Comparison of ENCODE assay signal across 16 cellular contexts in genomic region chr1:22888320-22889075, GRCh38.
DNase-seq lines count a peak whose midpoint lies in the region; ATAC-seq, FAIRE-seq and TF ChIP-seq lines count a peak whose summit lies in the region.
"Had no signal": no experiment of that assay in that cellular context is flagged by ENCODE, and none has a peak within 500 bp of the region (broad histone marks: within the 10 kb centered on the region; RNA-seq: fewer than 3 reads in every experiment).

No MANE protein-coding gene starts in this region.

- POLR2A ChIA-PET in K562 (lab: Yijun Ruan, JAX): interaction anchor here (1.2 to 1.3 kb wide), 2 partner anchors 13 to 24 kb away, joined by 4 to 6 read pairs; no protein-coding TSS in a partner anchor
- POLR2A ChIA-PET in CD4-positive, alpha-beta memory T cell (lab: Charles Lee; ENCODE audit: partially characterized antibody): no interaction called here

- TF ChIP-seq CTCF in HFFc6 (IDR thresholded peaks at IDR 0.05) (no peak), K562 (IDR thresholded peaks at IDR 0.05 in 2 of 3, conservative IDR thresholded peaks at IDR 0.05 in 1 of 3; ENCODE audit: insufficient read depth in 2 of 3, low read depth in 1 of 3, low read length in 3 of 3) (no peak), fibroblast of villous mesenchyme (IDR thresholded peaks at IDR 0.05; ENCODE audit: insufficient read depth, low read depth, low read length) (no peak)

- H3K36me3 Mint-ChIP-seq in HFFc6 (ENCODE audit: low read depth): peaks cover 8% of the 10 kb centered on the region; the same call in 1 of the 2 replicates
- no peaks in the 10 kb centered on the region for H3K36me3 Mint-ChIP-seq in CD4-positive, alpha-beta memory T cell
- H3K36me3 Mint-ChIP-seq: activated naive CD4-positive, alpha-beta T cell treated with anti-CD3 and anti-CD28 coated beads, Interleukin-2, amount 10 ng/mL, durations not matched to agents 7 days and 5 days had no signal

- 5% methylated on average over 8 of the region's 8 CpGs for WGBS in K562 (ENCODE audit: insufficient coverage, low coverage, missing lambda C conversion rate)

- H3K9me3 Mint-ChIP-seq in HFFc6: no peaks in the 10 kb centered on the region
- no peaks in the 10 kb centered on the region for H3K9me3 Mint-ChIP-seq in CD4-positive, alpha-beta memory T cell
- H3K9me3 Mint-ChIP-seq: activated CD4-positive, alpha-beta T cell treated with anti-CD3 and anti-CD28 coated beads, Interleukin-2, amount 10 ng/mL, durations not matched to agents 7 days and 5 days; activated naive CD4-positive, alpha-beta T cell treated with anti-CD3 and anti-CD28 coated beads, Interleukin-2, amount 10 ng/mL, durations not matched to agents 7 days and 5 days had no signal

- H3K4me3 Mint-ChIP-seq in HFFc6: no peak overlapping the region
- H3K4me3 Mint-ChIP-seq in CD4-positive, alpha-beta memory T cell: no peak overlapping the region
- H3K4me3 Mint-ChIP-seq: activated CD4-positive, alpha-beta T cell treated with anti-CD3 and anti-CD28 coated beads, Interleukin-2, amount 10 ng/mL, durations not matched to agents 7 days and 5 days; activated naive CD4-positive, alpha-beta T cell treated with anti-CD3 and anti-CD28 coated beads, Interleukin-2, amount 10 ng/mL, durations not matched to agents 7 days and 5 days had no signal

- H3K79me2 ChIP-seq in ACC112 (ENCODE audit: control insufficient read depth, insufficient read depth, low read length, unreplicated experiment): no peaks in the 10 kb centered on the region
- H3K79me2 ChIP-seq in K562 (ENCODE audit: control insufficient read depth, insufficient read depth, low read length): no peaks in the 10 kb centered on the region

- no peak for FAIRE-seq in K562 (lab: Jason Lieb, UNC)
- FAIRE-seq: TTC549 had no signal

- no TSS peak for BruUV-seq in K562 (replicated peaks; lab: Mats Ljungman, UMichigan)

- H3K27me3 Mint-ChIP-seq in HFFc6 (ENCODE audit: insufficient read depth): peaks cover 3% of the 10 kb centered on the region
- H3K27me3 Mint-ChIP-seq in CD4-positive, alpha-beta memory T cell: peaks cover 0 to 2% of the 10 kb centered on the region in 2 donors

- no peak for TF ChIP-seq EP300 in K562 (IDR thresholded peaks at IDR 0.05; ENCODE audit: low read length)

- TF ChIP-seq POLR2A in K562 (conservative IDR thresholded peaks at IDR 0.05): no peak

- no peak overlapping the region for H3K4me3 ChIP-seq in ACC112 (ENCODE audit: low read depth, low read length)
- H3K4me3 ChIP-seq in K562: no peak overlapping the region
- H3K4me3 ChIP-seq in fibroblast of villous mesenchyme (ENCODE audit: low read depth, low read length): no peak overlapping the region
- no peak overlapping the region for H3K4me3 ChIP-seq in CD4-positive, alpha-beta memory T cell (ENCODE audit: low read length in 2 of 2)
- H3K4me3 ChIP-seq: lung, suprapubic skin had no signal

- DNase-seq in HFFc6: no peak
- no peak for DNase-seq in K562 (ENCODE audit: extremely low read depth in 1 of 4, low spot score in 3 of 4)
- peak; percentile 61 for DNase-seq in fibroblast of villous mesenchyme (ENCODE audit: low read depth)
- no peak for DNase-seq in OCI-M1 (lab: John Stamatoyannopoulos, UW)
- DNase-seq in NCI-H524 treated with DMSO at 0.1 percent for 48 hours (lab: John Stamatoyannopoulos, UW): no peak
- DNase-seq in CD4-positive, alpha-beta memory T cell: no peak
- no peak for DNase-seq in NCI-H2227 (lab: John Stamatoyannopoulos, UW; ENCODE audit: unreplicated experiment)
- DNase-seq: activated naive CD4-positive, alpha-beta T cell treated with anti-CD3 and anti-CD28 coated beads, Interleukin-2, amount 10 ng/mL, durations not matched to agents 7 days and 5 days; central memory CD4-positive, alpha-beta T cell; NCI-H510A; stimulated activated CD4-positive, alpha-beta T cell treated with anti-CD3 and anti-CD28 coated beads, Interleukin-2, amount 100 ng/mL, for 24 hours had no signal

- in situ Hi-C loops in K562 (cut with MboI): no loop called here

- H3K27me3 ChIP-seq in ACC112 (ENCODE audit: insufficient read depth, low read length): no peaks in the 10 kb centered on the region
- H3K27me3 ChIP-seq in K562 (ENCODE audit: control insufficient read depth in 2 of 2, insufficient read depth in 2 of 2, low read length in 2 of 2): peaks cover 15 to 41% of the 10 kb centered on the region in 2 experiments; a peak in 4 of 5 replicates
- H3K27me3 ChIP-seq in CD4-positive, alpha-beta memory T cell (ENCODE audit: insufficient read depth, low read length): no peaks in the 10 kb centered on the region
- H3K27me3 ChIP-seq: suprapubic skin had no signal

- H3K27ac ChIP-seq in ACC112 (ENCODE audit: low read depth, low read length) (peak overlapping the region; percentile 43; the same call in 1 of the 2 replicates), K562 (ENCODE audit: extremely low read depth, low read depth, low read length) (no peak overlapping the region)
- no peak overlapping the region for H3K27ac ChIP-seq in CD4-positive, alpha-beta memory T cell (ENCODE audit: low read depth, low read length)
- H3K27ac ChIP-seq: suprapubic skin had no signal

- TF ChIP-seq RAD21 in K562 (CRISPR knock-in tag; conservative IDR thresholded peaks at IDR 0.05 in 1 of 2, IDR thresholded peaks at IDR 0.05 in 1 of 2): no peak

- H2AFZ ChIP-seq in ACC112 (ENCODE audit: low read length, unreplicated experiment) (no peak overlapping the region), K562 (ENCODE audit: low read depth, low read length) (no peak overlapping the region)

- no peak overlapping the region for H3K9ac ChIP-seq in K562 (ENCODE audit: insufficient read depth in 1 of 2, low read depth in 2 of 2, low read length in 2 of 2)

- H3K4me1 ChIP-seq in ACC112 (ENCODE audit: control insufficient read depth, insufficient read depth, low read length, unreplicated experiment) (peaks cover 8% of the 10 kb centered on the region), K562 (replicated peaks in 1 of 2; ENCODE audit: control insufficient read depth in 2 of 2, insufficient read depth in 2 of 2, low read length in 2 of 2) (0 out of 5 replicates have a peak, but pooled peaks cover 0 to 5% of the 10 kb centered on the region in 2 experiments)
- peaks cover 10% of the 10 kb centered on the region for H3K4me1 ChIP-seq in CD4-positive, alpha-beta memory T cell (ENCODE audit: insufficient read depth, low read length)
- H3K4me1 ChIP-seq: suprapubic skin had no signal

- H3K9me3 ChIP-seq in K562 (replicated peaks; ENCODE audit: control insufficient read depth, insufficient read depth, low read depth, low read length): no peaks in the 10 kb centered on the region
- H3K9me3 ChIP-seq in CD4-positive, alpha-beta memory T cell (ENCODE audit: control insufficient read depth in 1 of 2, low read length in 2 of 2): no peaks in the 10 kb centered on the region
- H3K9me3 ChIP-seq: suprapubic skin had no signal

- CTCF ChIA-PET in K562 (lab: Yijun Ruan, JAX; ENCODE audit: low intra/inter-chr PET ratio): no interaction called here
- CTCF ChIA-PET in CD4-positive, alpha-beta memory T cell (lab: Charles Lee; ENCODE audit: partially characterized antibody): interaction anchor here (0.7 to 1.3 kb wide), 3 partner anchors 183 to 184 kb away, joined by 3 read pairs; no protein-coding TSS in a partner anchor

- H3K27ac Mint-ChIP-seq in HFFc6: peak overlapping the region; percentile 39
- no peak overlapping the region for H3K27ac Mint-ChIP-seq in CD4-positive, alpha-beta memory T cell
- H3K27ac Mint-ChIP-seq: activated CD4-positive, alpha-beta T cell treated with anti-CD3 and anti-CD28 coated beads, Interleukin-2, amount 10 ng/mL, durations not matched to agents 7 days and 5 days; activated naive CD4-positive, alpha-beta T cell treated with anti-CD3 and anti-CD28 coated beads, Interleukin-2, amount 10 ng/mL, durations not matched to agents 7 days and 5 days had no signal

- ATAC-seq in K562: no peak

- peaks cover 3% of the 10 kb centered on the region; the same call in 1 of the 2 replicates for H3K36me3 ChIP-seq in ACC112 (ENCODE audit: insufficient read depth, low read length)
- H3K36me3 ChIP-seq in K562 (ENCODE audit: control insufficient read depth, insufficient read depth, low read length): no peaks in the 10 kb centered on the region
- no peaks in the 10 kb centered on the region for H3K36me3 ChIP-seq in CD4-positive, alpha-beta memory T cell (ENCODE audit: insufficient read depth, low read length)
- H3K36me3 ChIP-seq: suprapubic skin had no signal

- no peak overlapping the region for H3K4me2 ChIP-seq in K562 (ENCODE audit: insufficient read depth, low read length)

- peaks cover 21% of the 10 kb centered on the region for H3K4me1 Mint-ChIP-seq in HFFc6 (ENCODE audit: low read depth)
- peaks cover 8 to 17% (median 12%) of the 10 kb centered on the region in 4 donors for H3K4me1 Mint-ChIP-seq in CD4-positive, alpha-beta memory T cell

- no peaks in the 10 kb centered on the region for H3K9me1 ChIP-seq in K562 (ENCODE audit: control insufficient read depth, insufficient read depth, low read length)

- 0 out of 2 replicates have a peak, but pooled peaks cover 5% of the 10 kb centered on the region for H4K20me1 ChIP-seq in K562 (replicated peaks; ENCODE audit: control insufficient read depth, insufficient read depth, low read length)

- intact Hi-C loops in K562 (cut with micrococcal nuclease): loop anchor here (5.0 kb wide), 1 partner anchor 186 kb away; no protein-coding TSS in a partner anchor
- intact Hi-C loops in CD4-positive, alpha-beta memory T cell (cut with micrococcal nuclease): no loop called here

TF ChIP-seq in K562, 482 proteins besides CTCF, POLR2A, EP300 and RAD21:
- TF ChIP-seq POLR2AphosphoS5 (IDR thresholded peaks at IDR 0.05; ENCODE audit: control insufficient read depth, insufficient read depth, low read depth, low read length) (no peak), BCOR (IDR thresholded peaks at IDR 0.05) (0 out of 2 replicates have a peak, but pooled peaks have one; percentile 22), RBM25 (IDR thresholded peaks at IDR 0.05; ENCODE audit: low read depth, low read length, severe bottlenecking) (peak; percentile 90), TCFL5 (CRISPR knock-in tag; conservative IDR thresholded peaks at IDR 0.05) (no peak), HDAC2 (IDR thresholded peaks at IDR 0.05) (no peak), BRCA1 (IDR thresholded peaks at IDR 0.05) (no peak), BRCA1 (CRISPR knock-in tag; IDR thresholded peaks at IDR 0.05) (no peak), KHSRP (IDR thresholded peaks at IDR 0.05) (no peak), FOXO4 (CRISPR knock-in tag; IDR thresholded peaks at IDR 0.05) (no peak), HCFC1 (IDR thresholded peaks at IDR 0.05; ENCODE audit: low read depth, low read length) (no peak)
